ENCODE assay signal across 1 cellular context in the genomic region with DNA sequence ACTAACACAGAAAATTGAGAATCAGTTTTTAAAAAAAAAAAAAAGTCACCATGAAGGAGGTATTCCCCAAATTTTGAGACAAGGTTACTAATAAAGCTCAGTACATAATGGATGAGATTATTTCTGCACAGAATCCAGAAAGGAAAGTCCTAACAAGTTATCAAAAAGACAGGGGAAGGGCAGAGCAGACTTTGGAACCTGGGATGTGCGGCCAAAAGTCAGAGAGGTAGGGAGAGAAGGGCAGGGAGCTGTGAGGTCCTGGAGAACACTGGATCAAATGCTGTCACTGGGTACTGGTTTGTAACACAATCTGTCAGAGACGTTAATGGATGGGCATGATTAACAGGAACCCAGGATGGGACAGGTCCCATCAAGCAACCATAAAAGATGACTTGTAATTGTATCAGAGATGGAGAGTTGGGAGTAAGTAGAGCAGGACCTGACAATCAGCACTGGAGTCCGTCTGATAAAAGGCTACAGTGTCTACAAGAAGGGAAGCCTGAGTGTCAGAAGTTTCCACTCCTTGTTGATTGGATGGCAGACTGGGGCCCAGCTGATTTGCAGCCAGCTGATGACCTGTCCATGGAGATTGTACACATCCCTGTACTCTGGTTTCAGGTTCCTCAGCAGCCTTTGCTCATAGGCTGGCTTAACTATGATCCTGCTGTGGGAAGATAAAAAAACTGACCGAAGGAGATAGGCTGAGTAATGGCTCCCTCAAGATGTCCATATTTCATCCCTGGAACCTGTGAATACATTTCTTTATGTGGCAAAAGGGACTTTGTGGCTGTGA.
A peak's percentile ranks its signal among the peaks of the same experiment; 100 is the strongest.
TF ChIP-seq lines count a peak whose summit lies in the region.

No MANE protein-coding gene starts in this region.

TF ChIP-seq in K562, 482 proteins besides CTCF, POLR2A, EP300 and RAD21 (continued from another document and continues in another):
- TF ChIP-seq, protein P1, sequence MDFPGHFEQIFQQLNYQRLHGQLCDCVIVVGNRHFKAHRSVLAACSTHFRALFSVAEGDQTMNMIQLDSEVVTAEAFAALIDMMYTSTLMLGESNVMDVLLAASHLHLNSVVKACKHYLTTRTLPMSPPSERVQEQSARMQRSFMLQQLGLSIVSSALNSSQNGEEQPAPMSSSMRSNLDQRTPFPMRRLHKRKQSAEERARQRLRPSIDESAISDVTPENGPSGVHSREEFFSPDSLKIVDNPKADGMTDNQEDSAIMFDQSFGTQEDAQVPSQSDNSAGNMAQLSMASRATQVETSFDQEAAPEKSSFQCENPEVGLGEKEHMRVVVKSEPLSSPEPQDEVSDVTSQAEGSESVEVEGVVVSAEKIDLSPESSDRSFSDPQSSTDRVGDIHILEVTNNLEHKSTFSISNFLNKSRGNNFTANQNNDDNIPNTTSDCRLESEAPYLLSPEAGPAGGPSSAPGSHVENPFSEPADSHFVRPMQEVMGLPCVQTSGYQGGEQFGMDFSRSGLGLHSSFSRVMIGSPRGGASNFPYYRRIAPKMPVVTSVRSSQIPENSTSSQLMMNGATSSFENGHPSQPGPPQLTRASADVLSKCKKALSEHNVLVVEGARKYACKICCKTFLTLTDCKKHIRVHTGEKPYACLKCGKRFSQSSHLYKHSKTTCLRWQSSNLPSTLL (IDR thresholded peaks at IDR 0.05), result 0 out of 2 replicates have a peak, but pooled peaks have one; percentile 30
- TF ChIP-seq, protein P2, sequence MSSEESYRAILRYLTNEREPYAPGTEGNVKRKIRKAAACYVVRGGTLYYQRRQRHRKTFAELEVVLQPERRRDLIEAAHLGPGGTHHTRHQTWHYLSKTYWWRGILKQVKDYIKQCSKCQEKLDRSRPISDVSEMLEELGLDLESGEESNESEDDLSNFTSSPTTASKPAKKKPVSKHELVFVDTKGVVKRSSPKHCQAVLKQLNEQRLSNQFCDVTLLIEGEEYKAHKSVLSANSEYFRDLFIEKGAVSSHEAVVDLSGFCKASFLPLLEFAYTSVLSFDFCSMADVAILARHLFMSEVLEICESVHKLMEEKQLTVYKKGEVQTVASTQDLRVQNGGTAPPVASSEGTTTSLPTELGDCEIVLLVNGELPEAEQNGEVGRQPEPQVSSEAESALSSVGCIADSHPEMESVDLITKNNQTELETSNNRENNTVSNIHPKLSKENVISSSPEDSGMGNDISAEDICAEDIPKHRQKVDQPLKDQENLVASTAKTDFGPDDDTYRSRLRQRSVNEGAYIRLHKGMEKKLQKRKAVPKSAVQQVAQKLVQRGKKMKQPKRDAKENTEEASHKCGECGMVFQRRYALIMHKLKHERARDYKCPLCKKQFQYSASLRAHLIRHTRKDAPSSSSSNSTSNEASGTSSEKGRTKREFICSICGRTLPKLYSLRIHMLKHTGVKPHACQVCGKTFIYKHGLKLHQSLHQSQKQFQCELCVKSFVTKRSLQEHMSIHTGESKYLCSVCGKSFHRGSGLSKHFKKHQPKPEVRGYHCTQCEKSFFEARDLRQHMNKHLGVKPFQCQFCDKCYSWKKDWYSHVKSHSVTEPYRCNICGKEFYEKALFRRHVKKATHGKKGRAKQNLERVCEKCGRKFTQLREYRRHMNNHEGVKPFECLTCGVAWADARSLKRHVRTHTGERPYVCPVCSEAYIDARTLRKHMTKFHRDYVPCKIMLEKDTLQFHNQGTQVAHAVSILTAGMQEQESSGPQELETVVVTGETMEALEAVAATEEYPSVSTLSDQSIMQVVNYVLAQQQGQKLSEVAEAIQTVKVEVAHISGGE (CRISPR knock-in tag; IDR thresholded peaks at IDR 0.05), result peak in 1 of 3 experiments; percentile 53; a peak in 1 of 6 replicates
- TF ChIP-seq DPF2 (IDR thresholded peaks at IDR 0.05), result peak; percentile 86
- peak; percentile 72 for TF ChIP-seq CCNT2 (IDR thresholded peaks at IDR 0.05; ENCODE audit: borderline replicate concordance, extremely low read depth, insufficient read length, low read depth, low read length)
- TF ChIP-seq SNIP1 (IDR thresholded peaks at IDR 0.05; ENCODE audit: low read depth), result no peak
- TF ChIP-seq, protein P3, sequence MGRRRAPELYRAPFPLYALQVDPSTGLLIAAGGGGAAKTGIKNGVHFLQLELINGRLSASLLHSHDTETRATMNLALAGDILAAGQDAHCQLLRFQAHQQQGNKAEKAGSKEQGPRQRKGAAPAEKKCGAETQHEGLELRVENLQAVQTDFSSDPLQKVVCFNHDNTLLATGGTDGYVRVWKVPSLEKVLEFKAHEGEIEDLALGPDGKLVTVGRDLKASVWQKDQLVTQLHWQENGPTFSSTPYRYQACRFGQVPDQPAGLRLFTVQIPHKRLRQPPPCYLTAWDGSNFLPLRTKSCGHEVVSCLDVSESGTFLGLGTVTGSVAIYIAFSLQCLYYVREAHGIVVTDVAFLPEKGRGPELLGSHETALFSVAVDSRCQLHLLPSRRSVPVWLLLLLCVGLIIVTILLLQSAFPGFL (CRISPR knock-in tag; IDR thresholded peaks at IDR 0.05), result no peak
- TF ChIP-seq IFI16 (CRISPR knock-in tag; IDR thresholded peaks at IDR 0.05), result no peak
- TF ChIP-seq ARNT (IDR thresholded peaks at IDR 0.05), result peak in 1 of 2 experiments; percentile 74; a peak in 2 of 4 replicates
- TF ChIP-seq, protein P4, sequence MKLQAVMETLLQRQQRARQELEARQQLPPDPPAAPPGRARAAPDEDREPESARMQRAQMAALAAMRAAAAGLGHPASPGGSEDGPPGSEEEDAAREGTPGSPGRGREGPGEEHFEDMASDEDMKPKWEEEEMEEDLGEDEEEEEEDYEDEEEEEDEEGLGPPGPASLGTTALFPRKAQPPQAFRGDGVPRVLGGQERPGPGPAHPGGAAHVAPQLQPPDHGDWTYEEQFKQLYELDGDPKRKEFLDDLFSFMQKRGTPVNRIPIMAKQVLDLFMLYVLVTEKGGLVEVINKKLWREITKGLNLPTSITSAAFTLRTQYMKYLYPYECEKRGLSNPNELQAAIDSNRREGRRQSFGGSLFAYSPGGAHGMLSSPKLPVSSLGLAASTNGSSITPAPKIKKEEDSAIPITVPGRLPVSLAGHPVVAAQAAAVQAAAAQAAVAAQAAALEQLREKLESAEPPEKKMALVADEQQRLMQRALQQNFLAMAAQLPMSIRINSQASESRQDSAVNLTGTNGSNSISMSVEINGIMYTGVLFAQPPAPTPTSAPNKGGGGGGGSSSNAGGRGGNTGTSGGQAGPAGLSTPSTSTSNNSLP (IDR thresholded peaks at IDR 0.05; ENCODE audit: borderline replicate concordance, low read depth, low read length), result peak; percentile 62; the same call in 1 of the 2 replicates
- no peak for TF ChIP-seq NFIX (CRISPR knock-in tag; IDR thresholded peaks at IDR 0.05; ENCODE audit: low read depth)
- TF ChIP-seq, protein P5, sequence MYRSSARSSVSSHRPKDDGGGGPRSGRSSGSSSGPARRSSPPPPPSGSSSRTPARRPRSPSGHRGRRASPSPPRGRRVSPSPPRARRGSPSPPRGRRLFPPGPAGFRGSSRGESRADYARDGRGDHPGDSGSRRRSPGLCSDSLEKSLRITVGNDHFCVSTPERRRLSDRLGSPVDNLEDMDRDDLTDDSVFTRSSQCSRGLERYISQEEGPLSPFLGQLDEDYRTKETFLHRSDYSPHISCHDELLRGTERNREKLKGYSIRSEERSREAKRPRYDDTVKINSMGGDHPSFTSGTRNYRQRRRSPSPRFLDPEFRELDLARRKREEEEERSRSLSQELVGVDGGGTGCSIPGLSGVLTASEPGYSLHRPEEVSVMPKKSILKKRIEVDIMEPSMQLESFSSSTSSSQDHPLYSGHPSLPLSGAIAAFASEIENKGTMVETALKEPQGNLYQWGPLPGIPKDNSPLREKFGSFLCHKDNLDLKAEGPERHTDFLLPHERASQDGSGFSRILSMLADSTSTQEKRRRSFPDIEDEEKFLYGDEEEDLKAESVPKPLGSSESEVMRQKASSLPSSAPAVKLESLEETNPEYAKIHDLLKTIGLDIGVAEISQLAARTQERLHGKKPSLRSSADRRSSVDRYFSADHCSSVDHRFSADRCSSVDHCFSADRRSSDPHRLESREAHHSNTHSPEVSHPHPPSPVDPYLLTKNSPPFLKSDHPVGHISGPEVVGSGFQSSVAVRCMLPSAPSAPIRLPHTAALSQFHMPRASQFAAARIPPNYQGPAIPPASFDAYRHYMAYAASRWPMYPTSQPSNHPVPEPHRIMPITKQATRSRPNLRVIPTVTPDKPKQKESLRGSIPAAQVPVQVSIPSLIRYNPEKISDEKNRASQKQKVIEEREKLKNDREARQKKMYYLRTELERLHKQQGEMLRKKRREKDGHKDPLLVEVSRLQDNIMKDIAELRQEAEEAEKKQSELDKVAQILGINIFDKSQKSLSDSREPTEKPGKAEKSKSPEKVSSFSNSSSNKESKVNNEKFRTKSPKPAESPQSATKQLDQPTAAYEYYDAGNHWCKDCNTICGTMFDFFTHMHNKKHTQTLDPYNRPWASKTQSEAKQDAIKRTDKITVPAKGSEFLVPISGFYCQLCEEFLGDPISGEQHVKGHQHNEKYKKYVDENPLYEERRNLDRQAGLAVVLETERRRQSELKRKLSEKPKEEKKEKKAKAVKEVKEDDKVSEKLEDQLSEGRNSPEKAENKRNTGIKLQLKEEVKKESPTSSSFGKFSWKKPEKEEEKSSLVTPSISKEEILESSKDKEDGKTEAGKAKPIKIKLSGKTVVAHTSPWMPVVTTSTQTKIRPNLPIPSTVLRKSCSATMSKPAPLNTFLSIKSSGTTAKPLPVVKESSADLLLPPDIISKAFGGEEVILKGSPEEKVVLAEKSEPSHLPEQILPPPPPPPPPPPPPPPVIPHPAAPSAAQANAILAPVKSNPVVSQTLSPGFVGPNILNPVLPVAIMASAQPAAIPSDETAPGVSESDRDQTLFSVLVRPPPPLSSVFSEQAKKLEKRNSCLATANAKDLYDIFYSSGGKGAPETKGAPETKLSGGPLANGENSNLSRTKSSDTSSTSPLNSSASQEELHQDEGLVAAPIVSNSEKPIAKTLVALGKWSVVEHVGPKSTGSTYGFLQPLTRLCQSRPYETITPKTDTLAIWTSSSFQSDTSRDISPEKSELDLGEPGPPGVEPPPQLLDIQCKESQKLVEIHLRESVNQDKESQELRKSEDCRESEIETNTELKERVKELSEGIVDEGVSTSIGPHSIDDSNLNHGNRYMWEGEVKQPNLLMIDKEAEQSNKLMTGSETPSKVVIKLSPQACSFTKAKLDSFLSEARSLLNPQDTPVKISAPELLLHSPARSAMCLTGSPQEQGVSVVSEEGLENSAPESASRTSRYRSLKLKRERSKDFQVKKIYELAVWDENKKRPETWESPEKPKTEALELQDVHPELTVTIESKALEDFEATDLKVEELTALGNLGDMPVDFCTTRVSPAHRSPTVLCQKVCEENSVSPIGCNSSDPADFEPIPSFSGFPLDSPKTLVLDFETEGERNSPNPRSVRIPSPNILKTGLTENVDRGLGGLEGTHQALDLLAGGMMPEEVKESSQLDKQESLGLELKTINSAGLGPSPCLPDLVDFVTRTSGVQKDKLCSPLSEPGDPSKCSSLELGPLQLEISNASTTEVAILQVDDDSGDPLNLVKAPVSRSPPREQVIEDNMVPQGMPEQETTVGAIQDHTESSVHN (IDR thresholded peaks at IDR 0.05; ENCODE audit: borderline replicate concordance in 1 of 2, low read depth in 1 of 2), result peak in 1 of 2 experiments; percentile 84; a peak in 2 of 4 replicates
- TF ChIP-seq NFE2 (IDR thresholded peaks at IDR 0.05; ENCODE audit: low read depth), result peak; percentile 14; the same call in 1 of the 2 replicates
- TF ChIP-seq, protein P6, sequence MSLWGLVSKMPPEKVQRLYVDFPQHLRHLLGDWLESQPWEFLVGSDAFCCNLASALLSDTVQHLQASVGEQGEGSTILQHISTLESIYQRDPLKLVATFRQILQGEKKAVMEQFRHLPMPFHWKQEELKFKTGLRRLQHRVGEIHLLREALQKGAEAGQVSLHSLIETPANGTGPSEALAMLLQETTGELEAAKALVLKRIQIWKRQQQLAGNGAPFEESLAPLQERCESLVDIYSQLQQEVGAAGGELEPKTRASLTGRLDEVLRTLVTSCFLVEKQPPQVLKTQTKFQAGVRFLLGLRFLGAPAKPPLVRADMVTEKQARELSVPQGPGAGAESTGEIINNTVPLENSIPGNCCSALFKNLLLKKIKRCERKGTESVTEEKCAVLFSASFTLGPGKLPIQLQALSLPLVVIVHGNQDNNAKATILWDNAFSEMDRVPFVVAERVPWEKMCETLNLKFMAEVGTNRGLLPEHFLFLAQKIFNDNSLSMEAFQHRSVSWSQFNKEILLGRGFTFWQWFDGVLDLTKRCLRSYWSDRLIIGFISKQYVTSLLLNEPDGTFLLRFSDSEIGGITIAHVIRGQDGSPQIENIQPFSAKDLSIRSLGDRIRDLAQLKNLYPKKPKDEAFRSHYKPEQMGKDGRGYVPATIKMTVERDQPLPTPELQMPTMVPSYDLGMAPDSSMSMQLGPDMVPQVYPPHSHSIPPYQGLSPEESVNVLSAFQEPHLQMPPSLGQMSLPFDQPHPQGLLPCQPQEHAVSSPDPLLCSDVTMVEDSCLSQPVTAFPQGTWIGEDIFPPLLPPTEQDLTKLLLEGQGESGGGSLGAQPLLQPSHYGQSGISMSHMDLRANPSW (CRISPR knock-in tag; IDR thresholded peaks at IDR 0.05), result 0 out of 2 replicates have a peak, but pooled peaks have one; percentile 57
- peak; percentile 46; the same call in 1 of the 2 replicates for TF ChIP-seq JUN (IDR thresholded peaks at IDR 0.05; ENCODE audit: borderline replicate concordance, low read depth, low read length)
- no peak for TF ChIP-seq JUN (CRISPR knock-in tag; IDR thresholded peaks at IDR 0.05; ENCODE audit: borderline replicate concordance)
- peak; percentile 83; the same call in 1 of the 2 replicates for TF ChIP-seq CTBP1 (IDR thresholded peaks at IDR 0.05; ENCODE audit: borderline replicate concordance)
- TF ChIP-seq DACH1 (IDR thresholded peaks at IDR 0.05; ENCODE audit: partially characterized antibody), result peak; percentile 99
- peak; percentile 95 for TF ChIP-seq TAL1 (IDR thresholded peaks at IDR 0.05)
- TF ChIP-seq, protein P7, sequence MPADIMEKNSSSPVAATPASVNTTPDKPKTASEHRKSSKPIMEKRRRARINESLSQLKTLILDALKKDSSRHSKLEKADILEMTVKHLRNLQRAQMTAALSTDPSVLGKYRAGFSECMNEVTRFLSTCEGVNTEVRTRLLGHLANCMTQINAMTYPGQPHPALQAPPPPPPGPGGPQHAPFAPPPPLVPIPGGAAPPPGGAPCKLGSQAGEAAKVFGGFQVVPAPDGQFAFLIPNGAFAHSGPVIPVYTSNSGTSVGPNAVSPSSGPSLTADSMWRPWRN (IDR thresholded peaks at IDR 0.05; ENCODE audit: low read depth), result no peak
- TF ChIP-seq ZKSCAN1 (IDR thresholded peaks at IDR 0.05; ENCODE audit: low read depth, low read length), result no peak
